18 cellular contexts compared by ENCODE assay signal in genomic region chr7:85659364-85659763, GRCh38.
DNase-seq lines count a peak whose midpoint lies in the region; ATAC-seq and TF ChIP-seq lines count a peak whose summit lies in the region.
"Had no signal": no experiment of that assay in that cellular context is flagged by ENCODE, and none has a peak within 500 bp of the region (broad histone marks: within the 10 kb centered on the region; RNA-seq: fewer than 3 reads in every experiment).

No MANE protein-coding gene starts in this region.

- in situ Hi-C loops in IMR-90 (cut with MboI; ENCODE audit: low sequenced_read_pairs) = no loop called here

- H2BK120ac ChIP-seq in IMR-90 (ENCODE audit: low read depth, low read length) (no peak overlapping the region), mesendoderm (ENCODE audit: low read depth, low read length) (no peak overlapping the region)

- H3K14ac ChIP-seq in IMR-90 (replicated peaks; ENCODE audit: low read depth, low read length) = no peak overlapping the region

- no peak overlapping the region for H4K8ac ChIP-seq in IMR-90 (ENCODE audit: low read depth in 2 of 2, low read length in 2 of 2)
- no peak overlapping the region for H4K8ac ChIP-seq in mesendoderm (ENCODE audit: low read depth, low read length)

- no peaks in the 10 kb centered on the region for H3K9me1 ChIP-seq in IMR-90 (ENCODE audit: insufficient read depth, low read length)

- H3K27ac ChIP-seq in IMR-90 (ENCODE audit: insufficient read depth, low read length) (no peak overlapping the region), mesendoderm (ENCODE audit: low read depth, low read length) (no peak overlapping the region), heart left ventricle (no peak overlapping the region)

- peak; percentile 5 for DNase-seq in IMR-90
- peak; percentile 8 for DNase-seq in RKO (ENCODE audit: low spot score)
- peak; percentile 78 for DNase-seq in epithelial cell of esophagus (ENCODE audit: low read depth)
- DNase-seq in mesendoderm = peak; percentile 44
- DNase-seq in heart left ventricle = no peak
- DNase-seq in anterior cingulate cortex (lab: John Stamatoyannopoulos, UW) = no peak
- no peak for DNase-seq in mesenteric fat pad (ENCODE audit: low spot score)
- DNase-seq in activated T-cell treated with anti-CD3 and anti-CD28 coated beads for 4 hours = no peak
- DNase-seq: Caco-2; CD4-positive, CD25-positive, alpha-beta regulatory T cell; GOT3; KBM-7; NCI-H1092 treated with DMSO at 0.1 percent for 48 hours; NCI-H2081 treated with DMSO at 0.1 percent for 48 hours; NCI-H2227 treated with DMSO at 0.1 percent for 48 hours; NCI-H69; NK-92 treated with Interleukin-12 subunit alpha and Interleukin-12 subunit beta, amount 100 ng/mL, for 24 hours; SW 1271 had no signal

- H3K18ac ChIP-seq in IMR-90 (ENCODE audit: low read depth, low read length) (no peak overlapping the region), mesendoderm (ENCODE audit: low read length) (no peak overlapping the region)

- H3K4me1 ChIP-seq in IMR-90 (ENCODE audit: control insufficient read depth, insufficient read depth, low read length) (no peaks in the 10 kb centered on the region), mesendoderm (ENCODE audit: control insufficient read depth, low read depth, low read length) (no peaks in the 10 kb centered on the region), heart left ventricle (no peaks in the 10 kb centered on the region)
- H3K4me1 ChIP-seq: Caco-2 had no signal

- no peaks in the 10 kb centered on the region for H4K20me1 ChIP-seq in IMR-90 (ENCODE audit: insufficient read depth, low read length)

- H2AK5ac ChIP-seq in IMR-90 (ENCODE audit: low read depth, low read length) = no peak overlapping the region
- H2AK5ac ChIP-seq in mesendoderm (ENCODE audit: low read length) = no peak overlapping the region

- TF ChIP-seq CTCF in IMR-90 (conservative IDR thresholded peaks at IDR 0.05; ENCODE audit: low read depth, low read length) = no peak
- TF ChIP-seq CTCF in epithelial cell of esophagus (IDR thresholded peaks at IDR 0.05; ENCODE audit: insufficient read depth, low read depth, low read length, missing control alignments) = no peak
- no peak for TF ChIP-seq CTCF in heart left ventricle (IDR thresholded peaks at IDR 0.05)

- H3K79me1 ChIP-seq in IMR-90 (ENCODE audit: low read depth in 1 of 2, low read length in 2 of 2) = no peaks in the 10 kb centered on the region
- H3K79me1 ChIP-seq in mesendoderm (ENCODE audit: low read length) = no peaks in the 10 kb centered on the region

- no TSS peak for BruUV-seq in IMR-90 (replicated peaks; lab: Mats Ljungman, UMichigan)

- no peak for TF ChIP-seq POLR2A in IMR-90 (IDR thresholded peaks at IDR 0.05; ENCODE audit: low read depth, low read length)
- no peak for TF ChIP-seq POLR2A in heart left ventricle (IDR thresholded peaks at IDR 0.05)

- H2BK20ac ChIP-seq in IMR-90 (ENCODE audit: low read depth, low read length) = no peak overlapping the region

- H3K79me2 ChIP-seq in mesendoderm (ENCODE audit: control insufficient read depth, insufficient read depth, low read length) = no peaks in the 10 kb centered on the region

- no peak for ATAC-seq in IMR-90 (ENCODE audit: low read depth)
- no peak for ATAC-seq in heart left ventricle

- H2AFZ ChIP-seq in IMR-90 (replicated peaks; ENCODE audit: low read length, poor library complexity) = no peak overlapping the region

- no peak overlapping the region for H2BK5ac ChIP-seq in IMR-90 (ENCODE audit: low read depth, low read length, poor library complexity, severe bottlenecking)
- H2BK5ac ChIP-seq in mesendoderm (ENCODE audit: low read length) = no peak overlapping the region

- H2BK15ac ChIP-seq in IMR-90 (ENCODE audit: low read depth, low read length) = no peak overlapping the region
- H2BK15ac ChIP-seq in mesendoderm (replicated peaks; ENCODE audit: low read depth) = no peak overlapping the region

- H3K56ac ChIP-seq in IMR-90 (ENCODE audit: extremely low read depth, insufficient read depth, low read length) (no peak overlapping the region), mesendoderm (ENCODE audit: low read length) (no peak overlapping the region)

- H3K4me2 ChIP-seq in IMR-90 (ENCODE audit: low read depth, low read length) = no peak overlapping the region
- H3K4me2 ChIP-seq in mesendoderm (ENCODE audit: low read length) = no peak overlapping the region

- H4K5ac ChIP-seq in IMR-90 (ENCODE audit: low read depth, low read length) (no peak overlapping the region), mesendoderm (ENCODE audit: low read length) (no peak overlapping the region)

- H3K23ac ChIP-seq in IMR-90 (ENCODE audit: low read depth, low read length) (no peak overlapping the region), mesendoderm (ENCODE audit: low read length) (no peak overlapping the region)

- H3K27me3 ChIP-seq in IMR-90 (ENCODE audit: control insufficient read depth, insufficient read depth, low read length) = no peaks in the 10 kb centered on the region
- no peaks in the 10 kb centered on the region for H3K27me3 ChIP-seq in mesendoderm (ENCODE audit: insufficient read depth, low read length, poor library complexity)
- H3K27me3 ChIP-seq in heart left ventricle = no peaks in the 10 kb centered on the region

- intact Hi-C loops in IMR-90 (cut with micrococcal nuclease) = no loop called here
- intact Hi-C loops in heart left ventricle (cut with DNase I) = no loop called here

- TF ChIP-seq RAD21 in IMR-90 (IDR thresholded peaks at IDR 0.05; ENCODE audit: low read length) = no peak

- H3K9me3 ChIP-seq in IMR-90 (ENCODE audit: control insufficient read depth, insufficient read depth, low read length) (no peaks in the 10 kb centered on the region), heart left ventricle (no peaks in the 10 kb centered on the region)
- H3K9me3 ChIP-seq: Caco-2 had no signal

- H4K91ac ChIP-seq in IMR-90 (ENCODE audit: insufficient read depth, low read depth, low read length) = no peak overlapping the region

- H3K4ac ChIP-seq in IMR-90 (ENCODE audit: low read depth, low read length) = no peak overlapping the region
- H3K4ac ChIP-seq in mesendoderm (ENCODE audit: low read depth, low read length) = no peak overlapping the region

- H3K4me3 ChIP-seq in IMR-90 (ENCODE audit: insufficient read depth, low read depth, low read length) = no peak overlapping the region
- H3K4me3 ChIP-seq in epithelial cell of esophagus (ENCODE audit: low read length) = no peak overlapping the region
- H3K4me3 ChIP-seq in mesendoderm (ENCODE audit: low read length) = no peak overlapping the region
- H3K4me3 ChIP-seq in heart left ventricle = no peak overlapping the region

- CTCF ChIA-PET in IMR-90 (lab: Yijun Ruan, JAX) = no interaction called here

- dilution Hi-C loops in IMR-90 (cut with HindIII; ENCODE audit: low sequenced_read_pairs, unreplicated experiment) = no loop called here

- H2AK9ac ChIP-seq in IMR-90 (replicated peaks; ENCODE audit: low read depth, low read length, poor library complexity) = no peak overlapping the region

- H3K36me3 ChIP-seq in IMR-90 (ENCODE audit: control insufficient read depth, insufficient read depth, low read length) (no peaks in the 10 kb centered on the region), mesendoderm (ENCODE audit: control insufficient read depth, insufficient read depth, low read length) (no peaks in the 10 kb centered on the region), heart left ventricle (no peaks in the 10 kb centered on the region)

- POLR2A ChIA-PET in IMR-90 (lab: Charles Lee; ENCODE audit: unreplicated experiment) = no interaction called here

- no peak overlapping the region for H3K9ac ChIP-seq in IMR-90 (ENCODE audit: low read depth, low read length)
- H3K9ac ChIP-seq in mesendoderm (ENCODE audit: low read length) = no peak overlapping the region

TF ChIP-seq in IMR-90, 13 proteins besides CTCF, POLR2A, EP300 and RAD21:
- TF ChIP-seq MAZ (IDR thresholded peaks at IDR 0.05; ENCODE audit: borderline replicate concordance, low read depth, low read length) (no peak), MAFK (IDR thresholded peaks at IDR 0.05; ENCODE audit: low read depth, low read length) (no peak), RFX5 (IDR thresholded peaks at IDR 0.05; ENCODE audit: low read depth, low read length) (no peak), MXI1 (IDR thresholded peaks at IDR 0.05; ENCODE audit: borderline replicate concordance, low read depth, low read length) (no peak), CEBPB (IDR thresholded peaks at IDR 0.05; ENCODE audit: low read depth, low read length) (no peak), BHLHE40 (IDR thresholded peaks at IDR 0.05; ENCODE audit: low read depth, low read length) (no peak), USF2 (IDR thresholded peaks at IDR 0.05; ENCODE audit: low read depth, low read length) (no peak), FOS (IDR thresholded peaks at IDR 0.05; ENCODE audit: low read depth, low read length) (no peak), ELK1 (IDR thresholded peaks at IDR 0.05; ENCODE audit: borderline replicate concordance, low read depth, low read length) (no peak), RCOR1 (IDR thresholded peaks at IDR 0.05; ENCODE audit: insufficient replicate concordance, low read length) (no peak), CHD1 (IDR thresholded peaks at IDR 0.05; ENCODE audit: low read depth, low read length) (no peak), NFE2L2 (IDR thresholded peaks at IDR 0.05; ENCODE audit: low read depth, low read length) (no peak), SMC3 (IDR thresholded peaks at IDR 0.05; ENCODE audit: low read depth, low read length) (no peak)
TF ChIP-seq in IMR-90: peak in this region for 0.

Comparison
In these comparisons a context has a peak if more than half of its experiments do, and no peak if none do; other contexts are left out.
1. DNase-seq: peak in IMR-90 (single experiment), RKO (single experiment), epithelial cell of esophagus (single experiment) and mesendoderm (single experiment); none in heart left ventricle (0 of 5), anterior cingulate cortex (0 of 58), mesenteric fat pad (single experiment) and activated T-cell treated with anti-CD3 and anti-CD28 coated beads for 4 hours (single experiment).